Comparison of ENCODE assay signal across 6 cellular contexts in genomic region chr11:65557280-65558001, GRCh38. TPM values are rescaled to one million over a fixed set of nuclear protein-coding genes. Genes with fewer than 3 reads are reported as not detected.
A peak's percentile ranks its signal among the peaks of the same experiment; 100 is the strongest.
DNase-seq lines count a peak whose midpoint lies in the region; ATAC-seq and TF ChIP-seq lines count a peak whose summit lies in the region.

No MANE protein-coding gene starts in this region.

- no peaks in the 10 kb centered on the region for H3K9me3 Mint-ChIP-seq in chondrocyte (ENCODE audit: low read depth)

- no peak for TF ChIP-seq POLR2A in ovary (IDR thresholded peaks at IDR 0.05)

- peaks cover 68% of the 10 kb centered on the region for H3K4me1 Mint-ChIP-seq in chondrocyte (ENCODE audit: low read depth)

- no peaks in the 10 kb centered on the region for H3K27me3 Mint-ChIP-seq in chondrocyte (ENCODE audit: low read depth)

- intact Hi-C loops in ovary (cut with DNase I) = loop anchor here in 1 of 4 donors (2.0 kb wide), 1 partner anchor 15 kb away; no protein-coding TSS in a partner anchor

- H3K27ac Mint-ChIP-seq in chondrocyte (ENCODE audit: unreplicated experiment) = peak overlapping the region; percentile 85

- WGBS in ovary, 3 donors = 1 to 5% (median 2%) methylated on average over 19 to 46 of the region's 47 CpGs

- H3K4me3 ChIP-seq in HUES6 (ENCODE audit: low read depth, low read length) (peak overlapping the region; percentile 52), ovary (peak overlapping the region; percentile 55)

- peaks cover 2% of the 10 kb centered on the region for H3K36me3 Mint-ChIP-seq in chondrocyte (ENCODE audit: low read depth)

- peak overlapping the region; percentile 81 for H3K4me3 Mint-ChIP-seq in chondrocyte (ENCODE audit: unreplicated experiment)

- H3K27ac ChIP-seq in HUES6 (ENCODE audit: low read depth, low read length) = no peak overlapping the region
- peak overlapping the region; percentile 95 to 100 for H3K27ac ChIP-seq in ovary

- peaks cover 27% of the 10 kb centered on the region for H3K27me3 ChIP-seq in HUES6 (ENCODE audit: control insufficient read depth, insufficient read depth, low read length)
- no peaks in the 10 kb centered on the region for H3K27me3 ChIP-seq in ovary

- no peaks in the 10 kb centered on the region for H3K36me3 ChIP-seq in HUES6 (ENCODE audit: control insufficient read depth, insufficient read depth, low read length)
- H3K36me3 ChIP-seq in ovary = no peaks in the 10 kb centered on the region

- ATAC-seq in GM21526 (IDR thresholded peaks at IDR 0.05; ENCODE audit: low FRiP score, unreplicated experiment) (no peak), GM18909 (IDR thresholded peaks at IDR 0.05; ENCODE audit: poor library complexity, unreplicated experiment) (no peak)

- H3K4me1 ChIP-seq in HUES6 (ENCODE audit: control insufficient read depth, insufficient read depth, low read length) (peaks cover 61% of the 10 kb centered on the region), ovary (ENCODE audit: insufficient read depth) (peaks cover 32% of the 10 kb centered on the region)

- DNase-seq in chondrocyte (ENCODE audit: low spot score) = no peak
- DNase-seq in ovary = peak; percentile 54 to 77 (median 67)
- no peak for DNase-seq in DMS153 treated with DMSO at 0.1 percent for 48 hours (lab: John Stamatoyannopoulos, UW; ENCODE audit: unreplicated experiment)

- TF ChIP-seq CTCF in chondrocyte (IDR thresholded peaks at IDR 0.05) (no peak), ovary (IDR thresholded peaks at IDR 0.05) (no peak)

- no peak overlapping the region for H3K9ac ChIP-seq in HUES6 (ENCODE audit: low read length)

- H3K9me3 ChIP-seq in HUES6 (ENCODE audit: control insufficient read depth, insufficient read depth, low read depth, low read length) = no peaks in the 10 kb centered on the region
- H3K9me3 ChIP-seq in ovary = no peaks in the 10 kb centered on the region

- no peak for TF ChIP-seq EP300 in ovary (IDR thresholded peaks at IDR 0.05)

RNA-seq across cellular contexts. Expression of gene LTBP3, which starts 0.7 kb away (rescaled TPM):
- total RNA-seq in chondrocyte (264 to 272 TPM (median 271 TPM) in 3 replicates), ovary (100 to 1,000 TPM; 143 to 292 (median 198) TPM)
- polyA plus RNA-seq in ovary = 100 to 1,000 TPM in 1 of 2 donors, 10 to 100 TPM in 1; 35.9 to 130 TPM

RNA-seq across cellular contexts. Expression of gene ZNRD2, which starts 12.8 kb away (rescaled TPM):
- total RNA-seq in chondrocyte (26.4 to 32.1 TPM (median 28.1 TPM) in 3 replicates), ovary (10 to 100 TPM; 26.6 to 59.5 (median 39.2) TPM)
- 10 to 100 TPM in 1 of 2 donors, 1 to 10 TPM in 1; 2.3 to 61.8 TPM for polyA plus RNA-seq in ovary

RNA-seq across cellular contexts. Expression of gene FAM89B, which starts 14.9 kb away (rescaled TPM):
- total RNA-seq in chondrocyte = 84.8 to 91.9 TPM (median 86.8 TPM) in 3 replicates
- 10 to 100 TPM; 41.0 to 74.0 (median 53.3) TPM for total RNA-seq in ovary
- polyA plus RNA-seq in ovary = 10 to 100 TPM in 1 of 2 donors, 1 to 10 TPM in 1; 1.9 to 47.8 TPM

RNA-seq across cellular contexts. Expression of gene EHBP1L1, which starts 18.4 kb away (rescaled TPM):
- total RNA-seq in chondrocyte = 28.1 to 82.0 TPM (median 81.3 TPM) in 3 replicates
- total RNA-seq in ovary = 10 to 100 TPM; 21.7 to 63.0 (median 40.3) TPM
- polyA plus RNA-seq in ovary = 10 to 100 TPM; 24.5 to 42.4 TPM

RNA-seq across cellular contexts. Expression of gene SCYL1, which starts 32.6 kb away (rescaled TPM):
- total RNA-seq in chondrocyte (108 to 123 TPM (median 120 TPM) in 3 replicates), ovary (100 to 1,000 TPM in 1 of 7 donors, 10 to 100 TPM in 6; 59.0 to 118 (median 96.2) TPM)
- polyA plus RNA-seq in ovary = 10 to 100 TPM; 11.7 to 71.6 TPM

Comparison
In these comparisons a context has a peak if more than half of its experiments do, and no peak if none do; other contexts are left out.
1. DNase-seq: peak in ovary (5 of 5); none in chondrocyte (single experiment) and DMS153 treated with DMSO at 0.1 percent for 48 hours (single experiment).